Comparison of ENCODE assay signal across 1 cellular context in the genomic region with DNA sequence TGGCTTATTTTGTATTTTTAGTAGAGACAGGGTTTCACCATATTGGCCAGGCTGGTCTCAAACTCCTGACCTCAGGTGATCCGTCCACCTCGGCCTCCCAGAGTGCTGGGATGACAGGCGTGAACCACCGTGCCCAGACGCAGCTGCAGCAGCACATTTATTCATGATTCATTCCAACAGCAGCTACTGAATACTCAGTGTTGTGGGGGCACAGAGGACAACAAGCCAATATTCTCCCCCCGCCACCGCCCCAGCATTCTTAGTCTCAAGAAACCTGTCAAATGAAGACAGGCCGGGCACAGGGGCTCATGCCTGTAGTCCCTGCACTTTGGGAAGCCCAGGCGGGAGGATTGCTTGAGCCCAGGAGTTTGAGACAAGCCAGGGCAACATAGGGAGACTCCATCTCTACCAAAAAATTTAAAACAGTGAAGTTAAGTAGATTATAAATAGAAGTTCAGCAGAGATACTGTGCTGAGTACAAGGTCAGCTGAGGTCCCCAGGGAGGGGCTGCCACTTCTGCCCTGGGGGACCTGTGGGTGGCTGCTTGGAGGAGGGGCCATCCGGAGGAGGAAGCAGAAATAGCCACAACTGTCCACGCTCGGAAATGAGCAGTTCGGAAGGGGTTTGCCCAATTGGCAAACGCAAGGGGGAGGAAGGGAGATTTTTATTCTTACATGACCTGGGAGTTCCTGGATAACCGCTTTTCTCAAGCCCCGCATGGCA.
TF ChIP-seq lines count a peak whose summit lies in the region.

No MANE protein-coding gene starts in this region.

TF ChIP-seq in GM23338, 12 proteins besides CTCF, POLR2A, EP300 and RAD21 (continued from another document):
- TF ChIP-seq ETS1 (IDR thresholded peaks at IDR 0.05) (no peak), STAT1 (IDR thresholded peaks at IDR 0.05; ENCODE audit: unreplicated experiment) (no peak), ZNF114 (CRISPR knock-in tag; IDR thresholded peaks at IDR 0.05) (no peak), EZH2phosphoT487 (IDR thresholded peaks at IDR 0.05; ENCODE audit: unreplicated experiment) (no peak), POLR2AphosphoS5 (IDR thresholded peaks at IDR 0.05; ENCODE audit: low read depth) (no peak), ZNF462 (CRISPR knock-in tag; IDR thresholded peaks at IDR 0.05) (no peak), ZNF331 (CRISPR knock-in tag; IDR thresholded peaks at IDR 0.05; ENCODE audit: low read depth) (no peak)
